Comparison of ENCODE assay signal across 1 cellular context in genomic region chr3:121696190-121696589, GRCh38.
TF ChIP-seq lines count a peak whose summit lies in the region.

No MANE protein-coding gene starts in this region.

TF ChIP-seq in K562, 482 proteins besides CTCF, POLR2A, EP300 and RAD21 (continued from another document):
- TF ChIP-seq MED1 (CRISPR knock-in tag; IDR thresholded peaks at IDR 0.05; ENCODE audit: borderline replicate concordance), result no peak
